Comparison of ENCODE assay signal across 9 cellular contexts in the genomic region with DNA sequence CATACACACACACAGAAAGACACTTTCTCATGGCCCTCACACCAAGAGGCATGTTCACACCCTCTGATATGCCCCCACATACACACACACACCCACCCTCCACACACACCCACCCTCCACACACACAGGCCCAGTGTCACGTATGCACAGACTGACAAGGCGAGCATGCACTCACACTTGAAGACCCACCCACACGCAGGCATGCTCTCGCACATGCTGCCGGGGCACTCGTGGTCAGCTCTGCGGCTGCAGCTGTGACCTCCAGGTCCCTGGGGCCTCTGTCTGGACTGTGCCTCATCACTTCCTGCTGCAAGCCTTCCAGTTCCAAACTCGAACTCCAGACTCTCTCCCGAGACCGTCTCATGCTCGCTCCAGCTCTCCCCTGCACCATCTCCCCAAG. TPM values are rescaled to one million over a fixed set of nuclear protein-coding genes. Genes with fewer than 3 reads are reported as not detected.
A peak's percentile ranks its signal among the peaks of the same experiment; 100 is the strongest.
DNase-seq lines count a peak whose midpoint lies in the region; ATAC-seq and TF ChIP-seq lines count a peak whose summit lies in the region.
"Had no signal": no experiment of that assay in that cellular context is flagged by ENCODE, and none has a peak within 500 bp of the region (broad histone marks: within the 10 kb centered on the region; RNA-seq: fewer than 3 reads in every experiment).

No MANE protein-coding gene starts in this region.

- POLR2A ChIA-PET in activated CD4-positive, alpha-beta T cell treated with anti-CD3 and anti-CD28 coated beads for 36 hours (lab: Charles Lee), result no interaction called here

- CTCF ChIA-PET in activated CD4-positive, alpha-beta T cell treated with anti-CD3 and anti-CD28 coated beads for 36 hours (lab: Charles Lee), result interaction anchor here (1.1 to 1.2 kb wide), 3 partner anchors 22 to 44 kb away, joined by 3 to 5 read pairs (median 3); no protein-coding TSS in a partner anchor

- H3K4me1 Mint-ChIP-seq in activated CD4-positive, alpha-beta T cell treated with anti-CD3 and anti-CD28 coated beads for 36 hours, result no peaks in the 10 kb centered on the region

- H3K4me3 Mint-ChIP-seq in activated CD4-positive, alpha-beta T cell treated with anti-CD3 and anti-CD28 coated beads for 36 hours, result no peak overlapping the region

- peak overlapping the region; percentile 59 to 68 for H3K27ac ChIP-seq in tibial artery
- H3K27ac ChIP-seq: A549 had no signal

- no peak overlapping the region for H3K9ac ChIP-seq in adipocyte (ENCODE audit: low read length)

- H3K9me3 ChIP-seq in adipocyte (ENCODE audit: control insufficient read depth, low read length) (no peaks in the 10 kb centered on the region), tibial artery (no peaks in the 10 kb centered on the region)
- H3K9me3 ChIP-seq: A549 had no signal

- no peak overlapping the region for H3K4me3 ChIP-seq in adipocyte (ENCODE audit: low read length)
- H3K4me3 ChIP-seq in tibial artery, result no peak overlapping the region
- H3K4me3 ChIP-seq: A549 had no signal

- H3K27me3 ChIP-seq in adipocyte (replicated peaks; ENCODE audit: control insufficient read depth, insufficient read depth, low read length) (peaks cover 54% of the 10 kb centered on the region), tibial artery (no peaks in the 10 kb centered on the region)

- no peak for ATAC-seq in activated CD4-positive, alpha-beta T cell treated with anti-CD3 and anti-CD28 coated beads for 36 hours
- ATAC-seq in HG02642 (IDR thresholded peaks at IDR 0.05; ENCODE audit: poor library complexity, unreplicated experiment), result no peak
- ATAC-seq: A549 had no signal

- peaks cover 12% of the 10 kb centered on the region for H3K4me1 ChIP-seq in adipocyte (ENCODE audit: control insufficient read depth, insufficient read depth, low read length)
- H3K4me1 ChIP-seq in tibial artery, result peaks cover 0 to 35% (median 21%) of the 10 kb centered on the region in 4 donors
- H3K4me1 ChIP-seq: A549 had no signal

- peak; percentile 23 for DNase-seq in activated CD4-positive, alpha-beta T cell treated with anti-CD3 and anti-CD28 coated beads for 36 hours
- DNase-seq in activated CD4-positive, alpha-beta T cell treated with anti-CD3 and anti-CD28 coated beads, Interleukin-2, amount 50 U/mL, for 1 hour, result no peak
- DNase-seq in adipocyte (ENCODE audit: low read depth), result peak; percentile 61
- peak; percentile 80 for DNase-seq in iris pigment epithelial cell (ENCODE audit: low read depth)
- DNase-seq in tibial artery, result peak; percentile 53 to 83
- DNase-seq in NCI-H187 treated with DMSO at 0.1 percent for 48 hours (lab: John Stamatoyannopoulos, UW), result no peak
- no peak for DNase-seq in DMS79 (lab: John Stamatoyannopoulos, UW)

- intact Hi-C loops in activated CD4-positive, alpha-beta T cell treated with anti-CD3 and anti-CD28 coated beads for 36 hours (cut with DNase I, micrococcal nuclease), result no loop called here
- intact Hi-C loops in tibial artery (cut with DNase I; ENCODE audit: low total_unique reads), result no loop called here

- H3K27me3 Mint-ChIP-seq in activated CD4-positive, alpha-beta T cell treated with anti-CD3 and anti-CD28 coated beads for 36 hours, result no peaks in the 10 kb centered on the region

- no peak for TF ChIP-seq CTCF in tibial artery (IDR thresholded peaks at IDR 0.05)

- H3K36me3 ChIP-seq in adipocyte (ENCODE audit: control insufficient read depth, insufficient read depth, low read length, severe bottlenecking) (no peaks in the 10 kb centered on the region), tibial artery (peaks cover 0 to 4% (median 1%) of the 10 kb centered on the region in 3 donors)

- no peak overlapping the region for H3K27ac Mint-ChIP-seq in activated CD4-positive, alpha-beta T cell treated with anti-CD3 and anti-CD28 coated beads for 36 hours

- H3K9me3 Mint-ChIP-seq in activated CD4-positive, alpha-beta T cell treated with anti-CD3 and anti-CD28 coated beads for 36 hours (ENCODE audit: low read depth), result no peaks in the 10 kb centered on the region

- no peaks in the 10 kb centered on the region for H3K36me3 Mint-ChIP-seq in activated CD4-positive, alpha-beta T cell treated with anti-CD3 and anti-CD28 coated beads for 36 hours (ENCODE audit: low read depth)

RNA-seq across cellular contexts. Expression of gene DCHS1, which starts 9.6 kb away (rescaled TPM):
- total RNA-seq in activated CD4-positive, alpha-beta T cell treated with anti-CD3 and anti-CD28 coated beads for 36 hours, result under 1 TPM; 0.78 to 0.91 TPM

RNA-seq across cellular contexts. Expression of gene TPP1, which starts 26.8 kb away (rescaled TPM):
- total RNA-seq in activated CD4-positive, alpha-beta T cell treated with anti-CD3 and anti-CD28 coated beads for 36 hours, result 10 to 100 TPM; 38.1 to 47.9 TPM

RNA-seq across cellular contexts. Expression of gene TAF10, which starts 34.0 kb away (rescaled TPM):
- 100 to 1,000 TPM; 133 to 152 TPM for total RNA-seq in activated CD4-positive, alpha-beta T cell treated with anti-CD3 and anti-CD28 coated beads for 36 hours

RNA-seq across cellular contexts. Expression of gene MRPL17, which starts 37.1 kb away (rescaled TPM):
- total RNA-seq in activated CD4-positive, alpha-beta T cell treated with anti-CD3 and anti-CD28 coated beads for 36 hours, result 100 to 1,000 TPM; 118 to 156 TPM

RNA-seq across cellular contexts. Expression of gene ILK, which starts 42.5 kb away (rescaled TPM):
- 10 to 100 TPM; 85.6 to 89.0 TPM for total RNA-seq in activated CD4-positive, alpha-beta T cell treated with anti-CD3 and anti-CD28 coated beads for 36 hours

Comparison
In these comparisons a context has a peak if more than half of its experiments do, and no peak if none do; other contexts are left out.
1. DNase-seq: peak in activated CD4-positive, alpha-beta T cell treated with anti-CD3 and anti-CD28 coated beads for 36 hours (single experiment), adipocyte (single experiment), iris pigment epithelial cell (single experiment) and tibial artery (2 of 2); none in activated CD4-positive, alpha-beta T cell treated with anti-CD3 and anti-CD28 coated beads, Interleukin-2, amount 50 U/mL, for 1 hour (single experiment), NCI-H187 treated with DMSO at 0.1 percent for 48 hours (single experiment) and DMS79 (single experiment).